ENCODE assay signal across 9 cellular contexts in genomic region chr19:50803633-50804419, GRCh38. TPM values are rescaled to one million over a fixed set of nuclear protein-coding genes. Genes with fewer than 3 reads are reported as not detected.
A peak's percentile ranks its signal among the peaks of the same experiment; 100 is the strongest.
DNase-seq lines count a peak whose midpoint lies in the region; ATAC-seq, FAIRE-seq and TF ChIP-seq lines count a peak whose summit lies in the region.
"Had no signal": no experiment of that assay in that cellular context is flagged by ENCODE, and none has a peak within 500 bp of the region (broad histone marks: within the 10 kb centered on the region; RNA-seq: fewer than 3 reads in every experiment).

No MANE protein-coding gene starts in this region.

- H2BK20ac ChIP-seq in H1 (ENCODE audit: low read length): no peak overlapping the region

- H3K9me3 ChIP-seq in H1 (ENCODE audit: insufficient read depth in 2 of 2, low read depth in 1 of 2, low read length in 1 of 2): no peaks in the 10 kb centered on the region

- peak overlapping the region; percentile 92 to 100 (median 98) for H3K4me3 Mint-ChIP-seq in naive B cell

- TF ChIP-seq POLR2A in H1 (IDR thresholded peaks at IDR 0.05; ENCODE audit: control extremely low read depth in 1 of 2, low read depth in 2 of 2, low read length in 2 of 2): no peak

- no peak overlapping the region for H3K23ac ChIP-seq in H1 (ENCODE audit: insufficient read length)

- peaks cover 0 to 11% (median 5%) of the 10 kb centered on the region in 4 experiments; a peak in 5 of 7 replicates for H3K4me1 ChIP-seq in H1 (replicated peaks in 1 of 4; ENCODE audit: control insufficient read depth in 3 of 4, insufficient read depth in 4 of 4, low read length in 3 of 4)

- TF ChIP-seq EP300 in H1 (IDR thresholded peaks at IDR 0.05; ENCODE audit: borderline replicate concordance in 1 of 2, low read depth in 2 of 2, low read length in 2 of 2): no peak

- H2BK12ac ChIP-seq in H1 (ENCODE audit: low read depth, low read length): peak overlapping the region; percentile 100; the same call in 1 of the 2 replicates

- peak overlapping the region; percentile 99 for H3K18ac ChIP-seq in H1 (ENCODE audit: extremely low read depth, low read length)

- peaks cover 37 to 44% (median 41%) of the 10 kb centered on the region in 3 donors for H3K4me1 Mint-ChIP-seq in naive B cell

- TF ChIP-seq RAD21 in H1 (IDR thresholded peaks at IDR 0.05 in 1 of 2, conservative IDR thresholded peaks at IDR 0.05 in 1 of 2; ENCODE audit: low read depth in 2 of 2, low read length in 2 of 2): no peak

- peak; percentile 11 for ATAC-seq in HG03135 (IDR thresholded peaks at IDR 0.05; ENCODE audit: unreplicated experiment)
- peak; percentile 3 to 9 for ATAC-seq in naive B cell (ENCODE audit: low read depth in 2 of 2)
- ATAC-seq in HG03442 (IDR thresholded peaks at IDR 0.05; ENCODE audit: unreplicated experiment): no peak

- H3K27ac ChIP-seq in H1 (ENCODE audit: low read depth, low read length): peak overlapping the region; percentile 100

- peak overlapping the region; percentile 89 for H3K4ac ChIP-seq in H1 (replicated peaks; ENCODE audit: insufficient read length, low read depth, low read length)

- peak overlapping the region; percentile 60 to 89 for H3K4me2 ChIP-seq in H1 (ENCODE audit: insufficient read depth in 1 of 2, low read depth in 2 of 2, low read length in 2 of 2)

- peak overlapping the region; percentile 100 for H4K8ac ChIP-seq in H1 (ENCODE audit: extremely low read depth, insufficient read depth, low read length)

- H3K14ac ChIP-seq in H1 (ENCODE audit: insufficient read length): peak overlapping the region; percentile 22

- no peak for FAIRE-seq in H1 (lab: Jason Lieb, UNC)

- H3K79me1 ChIP-seq in H1 (ENCODE audit: low read depth, low read length): peaks cover 14% of the 10 kb centered on the region

- TF ChIP-seq CTCF in GM12875 (IDR thresholded peaks at IDR 0.05; ENCODE audit: borderline replicate concordance, insufficient read depth, low read depth, low read length) (no peak), H1 (IDR thresholded peaks at IDR 0.05; ENCODE audit: control extremely low read depth in 1 of 3, insufficient read depth in 1 of 3, low read depth in 1 of 3, low read length in 3 of 3) (no peak)

- 0 out of 2 replicates have a peak overlapping the region, but pooled peaks have one; percentile 99 for H2AFZ ChIP-seq in H1 (ENCODE audit: low read length)

- peaks cover 0 to 3% (median 1%) of the 10 kb centered on the region in 4 experiments; a peak in 3 of 7 replicates for H3K27me3 ChIP-seq in H1 (replicated peaks in 1 of 4; ENCODE audit: control insufficient read depth in 3 of 4, extremely low read depth in 1 of 4, insufficient read depth in 3 of 4, low read length in 3 of 4)

- H3K79me2 ChIP-seq in H1 (ENCODE audit: control insufficient read depth in 1 of 2, insufficient read depth in 2 of 2, low read length in 2 of 2): peaks cover 25 to 45% of the 10 kb centered on the region in 2 experiments

- peaks cover 0 to 2% (median 0%) of the 10 kb centered on the region in 7 donors for H3K9me3 Mint-ChIP-seq in naive B cell

- peak overlapping the region; percentile 95; the same call in 1 of the 2 replicates for H2AK5ac ChIP-seq in H1 (ENCODE audit: low read depth, low read length)

- H3K27me3 Mint-ChIP-seq in naive B cell: no peaks in the 10 kb centered on the region

- CTCF ChIA-PET in H1 (lab: Charles Lee; ENCODE audit: partially characterized antibody): no interaction called here

- H4K91ac ChIP-seq in H1 (replicated peaks; ENCODE audit: insufficient read length, low read length): peak overlapping the region; percentile 97

- peaks cover 0 to 6% of the 10 kb centered on the region in 2 donors for H3K36me3 Mint-ChIP-seq in naive B cell

- peak overlapping the region; percentile 98 to 100 (median 100) for H3K27ac Mint-ChIP-seq in naive B cell

- peak overlapping the region; percentile 55 for H2BK120ac ChIP-seq in H1 (replicated peaks; ENCODE audit: low read depth, low read length)

- POLR2A ChIA-PET in H1 (lab: Charles Lee; ENCODE audit: partially characterized antibody): interaction anchor here (0.6 to 15.0 kb wide), 34 partner anchors 12 to 544 kb away, joined by 3 to 275 read pairs (median 4); partner anchors contain the start of genes ACP4, KLK1, KLK3 and KLK4

- H4K5ac ChIP-seq in H1 (ENCODE audit: insufficient read length, low read depth, low read length): peak overlapping the region; percentile 98

- peaks cover 29% of the 10 kb centered on the region in 2 experiments for H4K20me1 ChIP-seq in H1 (replicated peaks in 1 of 2; ENCODE audit: control insufficient read depth in 1 of 2, insufficient read depth in 2 of 2, low read length in 2 of 2)

- DNase-seq in T-helper 22 cell (ENCODE audit: low read depth) (peak; percentile 7), H1 (ENCODE audit: low read depth in 1 of 2, low spot score in 2 of 2) (no peak), naive B cell (no peak), AML-193 (lab: John Stamatoyannopoulos, UW) (no peak), NCI-H510A (lab: John Stamatoyannopoulos, UW) (no peak)

- H3K9ac ChIP-seq in H1 (replicated peaks in 1 of 4; ENCODE audit: extremely low read depth in 1 of 4, low read depth in 3 of 4, low read length in 3 of 4): peak overlapping the region; percentile 95 to 100 (median 100)

- H2BK15ac ChIP-seq in H1 (ENCODE audit: low read length): no peak overlapping the region

- peak overlapping the region; percentile 98 for H3K4me3 ChIP-seq in GM12875 (ENCODE audit: low read depth, low read length)
- peak overlapping the region; percentile 88 to 99 (median 97) for H3K4me3 ChIP-seq in H1 (ENCODE audit: extremely low read depth in 1 of 4, insufficient read depth in 2 of 4, low read depth in 3 of 4, low read length in 4 of 4)

- H2BK5ac ChIP-seq in H1 (ENCODE audit: low read depth, low read length): peak overlapping the region; percentile 100

- H3K56ac ChIP-seq in H1 (replicated peaks; ENCODE audit: insufficient read length, low read depth, low read length): peak overlapping the region; percentile 86

- WGBS in H1 (ENCODE audit: extremely low coverage in 1 of 2, insufficient coverage in 1 of 2, insufficient read length in 1 of 2, insufficient replicate concordance in 2 of 2, low coverage in 1 of 2, low lambda C conversion rate in 2 of 2, missing lambda C conversion rate in 1 of 2), 2 experiments: 4% methylated on average over 22 of the region's 40 CpGs; no CpG with 5 or more reads in 1 of the 2 experiments

- peaks cover 20 to 35% (median 31%) of the 10 kb centered on the region in 4 experiments; a peak in 7 of 8 replicates for H3K36me3 ChIP-seq in H1 (ENCODE audit: control insufficient read depth in 2 of 4, insufficient read depth in 4 of 4, low read length in 3 of 4)

- H3K23me2 ChIP-seq in H1 (ENCODE audit: low read depth, low read length): peaks cover 12% of the 10 kb centered on the region

RNA-seq across cellular contexts. Expression of gene ACP4, which starts 13.6 kb away (rescaled TPM):
- total RNA-seq in H1 (2021; fragmentation: NEBNext Ultra II Directional; extraction: Animal tissue kit (Norgen Biotek cat#: 25700)): not detected in 2 replicates
- polyA plus RNA-seq in H1 (2011; rRNA removed): not detected in 2 replicates
- not detected for polyA plus RNA-seq in H1 (2011; cell fraction: cytosol; rRNA removed)
- polyA plus RNA-seq in H1 (2011; cell fraction: nucleus; rRNA removed): not detected
- not detected in 4 replicates for polyA plus RNA-seq in H1 (2012, experiment 1 of 2)
- polyA plus RNA-seq in H1 (2012, experiment 2 of 2): not detected
- not detected for polyA plus RNA-seq in H1 (2013, experiment 1 of 2)
- polyA plus RNA-seq in H1 (2013, experiment 2 of 2): not detected
- polyA minus RNA-seq in H1 (2011; rRNA and poly(A)+ RNA removed): not detected in 2 replicates
- polyA minus RNA-seq in H1 (2011; cell fraction: cytosol; rRNA and poly(A)+ RNA removed): not detected
- polyA minus RNA-seq in H1 (2011; cell fraction: nucleus; rRNA and poly(A)+ RNA removed): not detected
- polyA plus RNA-seq in naive B cell (ENCODE audit: low read depth in 6 of 6): not detected
- total RNA-seq: activated CD8-positive, alpha-beta memory T cell treated with anti-CD3 and anti-CD28 coated beads for 36 hours had no signal

RNA-seq across cellular contexts. Expression of gene KLK1, which starts 19.8 kb away (rescaled TPM):
- total RNA-seq in H1 (2021; fragmentation: NEBNext Ultra II Directional; extraction: Animal tissue kit (Norgen Biotek cat#: 25700)): 3.4 and 4.8 TPM in 2 replicates
- polyA plus RNA-seq in H1 (2011; rRNA removed): 4.0 and 5.8 TPM in 2 replicates
- polyA plus RNA-seq in H1 (2011; cell fraction: cytosol; rRNA removed): 4.8 TPM
- 7.1 TPM for polyA plus RNA-seq in H1 (2011; cell fraction: nucleus; rRNA removed)
- 5.2 to 6.7 TPM (median 5.7 TPM) in 4 replicates for polyA plus RNA-seq in H1 (2012, experiment 1 of 2)
- polyA plus RNA-seq in H1 (2012, experiment 2 of 2): 4.1 TPM
- polyA plus RNA-seq in H1 (2013, experiment 1 of 2): 6.2 TPM
- 5.8 TPM for polyA plus RNA-seq in H1 (2013, experiment 2 of 2)
- 0.63 and 1.4 TPM in 2 replicates for polyA minus RNA-seq in H1 (2011; rRNA and poly(A)+ RNA removed)
- 1.3 TPM for polyA minus RNA-seq in H1 (2011; cell fraction: cytosol; rRNA and poly(A)+ RNA removed)
- 2.9 TPM for polyA minus RNA-seq in H1 (2011; cell fraction: nucleus; rRNA and poly(A)+ RNA removed)
- 1 to 10 TPM; 1.2 to 6.7 (median 2.0) TPM for polyA plus RNA-seq in naive B cell (ENCODE audit: low read depth in 6 of 6)

RNA-seq across cellular contexts. Expression of gene KLK15, which starts 29.5 kb away (rescaled TPM):
- total RNA-seq in H1 (2021; fragmentation: NEBNext Ultra II Directional; extraction: Animal tissue kit (Norgen Biotek cat#: 25700)): not detected in 2 replicates
- not detected in 2 replicates for polyA plus RNA-seq in H1 (2011; rRNA removed)
- polyA plus RNA-seq in H1 (2011; cell fraction: cytosol; rRNA removed): 0.06 TPM
- polyA plus RNA-seq in H1 (2011; cell fraction: nucleus; rRNA removed): 0.20 TPM
- not detected in 4 replicates for polyA plus RNA-seq in H1 (2012, experiment 1 of 2)
- not detected for polyA plus RNA-seq in H1 (2012, experiment 2 of 2)
- 0.04 TPM for polyA plus RNA-seq in H1 (2013, experiment 1 of 2)
- not detected for polyA plus RNA-seq in H1 (2013, experiment 2 of 2)
- not detected in 2 replicates for polyA minus RNA-seq in H1 (2011; rRNA and poly(A)+ RNA removed)
- polyA minus RNA-seq in H1 (2011; cell fraction: cytosol; rRNA and poly(A)+ RNA removed): not detected
- not detected for polyA minus RNA-seq in H1 (2011; cell fraction: nucleus; rRNA and poly(A)+ RNA removed)
- not detected for polyA plus RNA-seq in naive B cell (ENCODE audit: low read depth in 6 of 6)
- total RNA-seq: activated CD8-positive, alpha-beta memory T cell treated with anti-CD3 and anti-CD28 coated beads for 36 hours had no signal

RNA-seq across cellular contexts. Expression of gene GPR32, which starts 33.6 kb away (rescaled TPM):
- not detected in 2 replicates for total RNA-seq in H1 (2021; fragmentation: NEBNext Ultra II Directional; extraction: Animal tissue kit (Norgen Biotek cat#: 25700))
- polyA plus RNA-seq in H1 (2011; rRNA removed) (not detected in 2 replicates), naive B cell (ENCODE audit: low read depth in 6 of 6) (not detected)
- not detected for polyA plus RNA-seq in H1 (2011; cell fraction: cytosol; rRNA removed)
- not detected for polyA plus RNA-seq in H1 (2011; cell fraction: nucleus; rRNA removed)
- polyA plus RNA-seq in H1 (2012, experiment 1 of 2): not detected in 4 replicates
- not detected for polyA plus RNA-seq in H1 (2012, experiment 2 of 2)
- not detected for polyA plus RNA-seq in H1 (2013, experiment 1 of 2)
- not detected for polyA plus RNA-seq in H1 (2013, experiment 2 of 2)
- not detected in 2 replicates for polyA minus RNA-seq in H1 (2011; rRNA and poly(A)+ RNA removed)
- not detected for polyA minus RNA-seq in H1 (2011; cell fraction: cytosol; rRNA and poly(A)+ RNA removed)
- polyA minus RNA-seq in H1 (2011; cell fraction: nucleus; rRNA and poly(A)+ RNA removed): not detected
- total RNA-seq: activated CD8-positive, alpha-beta memory T cell treated with anti-CD3 and anti-CD28 coated beads for 36 hours had no signal

RNA-seq across cellular contexts. Expression of gene KLK3, which starts 50.9 kb away (rescaled TPM):
- not detected in 2 replicates for total RNA-seq in H1 (2021; fragmentation: NEBNext Ultra II Directional; extraction: Animal tissue kit (Norgen Biotek cat#: 25700))
- polyA plus RNA-seq in H1 (2011; rRNA removed) (0.08 and 0.25 TPM in 2 replicates), naive B cell (ENCODE audit: low read depth in 6 of 6) (not detected)
- 0.13 TPM for polyA plus RNA-seq in H1 (2011; cell fraction: cytosol; rRNA removed)
- 0.86 TPM for polyA plus RNA-seq in H1 (2011; cell fraction: nucleus; rRNA removed)
- 0.15 TPM in 1 of 4 replicates, not detected in the others for polyA plus RNA-seq in H1 (2012, experiment 1 of 2)
- polyA plus RNA-seq in H1 (2012, experiment 2 of 2): not detected
- polyA plus RNA-seq in H1 (2013, experiment 1 of 2): 0.04 TPM
- polyA plus RNA-seq in H1 (2013, experiment 2 of 2): 0.06 TPM
- 0.61 and 0.69 TPM in 2 replicates for polyA minus RNA-seq in H1 (2011; rRNA and poly(A)+ RNA removed)
- not detected for polyA minus RNA-seq in H1 (2011; cell fraction: cytosol; rRNA and poly(A)+ RNA removed)
- polyA minus RNA-seq in H1 (2011; cell fraction: nucleus; rRNA and poly(A)+ RNA removed): not detected
- total RNA-seq: activated CD8-positive, alpha-beta memory T cell treated with anti-CD3 and anti-CD28 coated beads for 36 hours had no signal
